Comparison of ENCODE assay signal across 2 cellular contexts in genomic region chr1:14844923-14845617, GRCh38.
A peak's percentile ranks its signal among the peaks of the same experiment; 100 is the strongest.
TF ChIP-seq lines count a peak whose summit lies in the region.

No MANE protein-coding gene starts in this region.

TF ChIP-seq in HepG2, 621 proteins besides CTCF, POLR2A, EP300 and RAD21 (continued from another document):
- 0 out of 2 replicates have a peak, but pooled peaks have one; percentile 8 for TF ChIP-seq IKZF1 (IDR thresholded peaks at IDR 0.05)

TF ChIP-seq in H1, 55 proteins besides CTCF, POLR2A, EP300 and RAD21:
- TF ChIP-seq CBX8 (IDR thresholded peaks at IDR 0.05; ENCODE audit: borderline replicate concordance, low read depth, low read length) (no peak), HDAC6 (IDR thresholded peaks at IDR 0.05; ENCODE audit: low read depth, low read length) (no peak), SP2 (IDR thresholded peaks at IDR 0.05; ENCODE audit: low read length) (no peak), EGR1 (IDR thresholded peaks at IDR 0.05; ENCODE audit: borderline replicate concordance, low read depth, low read length) (no peak), RBBP5 (IDR thresholded peaks at IDR 0.05; ENCODE audit: borderline replicate concordance, low read depth, low read length) (no peak), TEAD4 (IDR thresholded peaks at IDR 0.05; ENCODE audit: low read depth, low read length) (no peak), CREB1 (IDR thresholded peaks at IDR 0.05) (no peak)
